Comparison of ENCODE assay signal across 9 cellular contexts in the genomic region with DNA sequence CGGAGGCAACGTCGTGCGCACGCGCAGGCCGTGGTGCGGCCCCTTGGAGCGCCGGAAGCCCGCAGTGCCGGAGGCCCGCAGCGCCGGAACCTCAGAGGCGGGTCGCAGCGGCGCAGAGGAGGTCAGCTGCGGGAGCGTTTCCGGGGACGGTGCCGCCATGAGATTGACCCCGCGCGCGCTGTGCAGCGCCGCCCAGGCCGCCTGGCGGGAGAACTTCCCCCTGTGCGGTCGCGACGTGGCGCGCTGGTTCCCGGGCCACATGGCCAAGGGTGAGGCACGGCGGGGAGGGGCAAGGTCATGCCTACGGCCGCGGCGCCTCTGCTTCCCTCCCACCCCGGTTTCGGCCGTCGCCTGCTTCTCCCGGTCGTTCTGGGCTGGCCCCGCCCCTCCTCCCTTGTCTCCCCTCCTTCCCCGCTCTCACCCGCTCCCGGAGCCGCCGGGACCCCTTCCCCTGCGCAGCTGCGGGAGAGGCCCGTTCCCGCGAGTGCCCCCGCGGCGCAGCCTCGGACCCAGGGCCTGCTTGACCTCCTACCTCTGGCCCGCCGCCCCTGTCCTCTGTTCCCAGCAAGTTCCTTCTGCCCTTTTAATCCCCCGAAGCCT. TPM values are rescaled to one million over a fixed set of nuclear protein-coding genes. Genes with fewer than 3 reads are reported as not detected.
DNase-seq lines count a peak whose midpoint lies in the region; ATAC-seq, FAIRE-seq and TF ChIP-seq lines count a peak whose summit lies in the region.
"Had no signal": no experiment of that assay in that cellular context is flagged by ENCODE, and none has a peak within 500 bp of the region (broad histone marks: within the 10 kb centered on the region; RNA-seq: fewer than 3 reads in every experiment).

A gene with protein sequence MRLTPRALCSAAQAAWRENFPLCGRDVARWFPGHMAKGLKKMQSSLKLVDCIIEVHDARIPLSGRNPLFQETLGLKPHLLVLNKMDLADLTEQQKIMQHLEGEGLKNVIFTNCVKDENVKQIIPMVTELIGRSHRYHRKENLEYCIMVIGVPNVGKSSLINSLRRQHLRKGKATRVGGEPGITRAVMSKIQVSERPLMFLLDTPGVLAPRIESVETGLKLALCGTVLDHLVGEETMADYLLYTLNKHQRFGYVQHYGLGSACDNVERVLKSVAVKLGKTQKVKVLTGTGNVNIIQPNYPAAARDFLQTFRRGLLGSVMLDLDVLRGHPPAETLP (plus strand): TSS at position 94 of the 600 bp plus-strand sequence. CDS start 64 bp downstream, at position 158.

- ATAC-seq in GM18868 (IDR thresholded peaks at IDR 0.05; ENCODE audit: unreplicated experiment) (peak; percentile 63), HG03103 (IDR thresholded peaks at IDR 0.05; ENCODE audit: low read depth, unreplicated experiment) (peak; percentile 55), activated B cell treated with CpG ODN at 0.5 μM for 24 hours (ENCODE audit: low read depth) (peak; percentile 65)

- H3K27me3 Mint-ChIP-seq in activated B cell treated with CpG ODN at 0.5 μM for 24 hours = no peaks in the 10 kb centered on the region

- TF ChIP-seq CTCF in activated B cell treated with CpG ODN at 0.5 μM for 24 hours (IDR thresholded peaks at IDR 0.05) = no peak
- TF ChIP-seq CTCF in keratinocyte (optimal IDR thresholded peaks at IDR 0.05 in 1 of 3, IDR thresholded peaks at IDR 0.05 in 1 of 3, conservative IDR thresholded peaks at IDR 0.05 in 1 of 3; ENCODE audit: extremely low read depth in 1 of 3, insufficient read depth in 2 of 3, low read length in 3 of 3) = peak in 2 of 3 experiments; percentile 18 to 19

- H3K4me1 Mint-ChIP-seq in activated B cell treated with CpG ODN at 0.5 μM for 24 hours = peaks cover 62% of the 10 kb centered on the region

- peaks cover 20% of the 10 kb centered on the region for H3K4me1 ChIP-seq in keratinocyte (ENCODE audit: control insufficient read depth, extremely low read depth, insufficient read depth, low read length)

- peak within 1 kb of the TSS; percentile 87 for H2AFZ ChIP-seq in keratinocyte (ENCODE audit: control insufficient read depth, low read length)

- peaks cover 35% of the 10 kb centered on the region for H3K36me3 Mint-ChIP-seq in activated B cell treated with CpG ODN at 0.5 μM for 24 hours (ENCODE audit: low read depth)

- H3K27me3 ChIP-seq in keratinocyte (ENCODE audit: control insufficient read depth, extremely low read depth, insufficient read depth, low read length) = no peaks in the 10 kb centered on the region

- no peaks in the 10 kb centered on the region for H3K9me3 ChIP-seq in keratinocyte (ENCODE audit: control insufficient read depth, low read depth, low read length)

- dilution Hi-C loops in keratinocyte (cut with MboI; ENCODE audit: extremely low pct_ligation_motif_present, low sequenced_read_pairs) = no loop called here

- no peaks in the 10 kb centered on the region for H4K20me1 ChIP-seq in keratinocyte (ENCODE audit: control insufficient read depth, extremely low read depth, insufficient read depth, low read length)

- peaks cover 38% of the 10 kb centered on the region for H3K79me2 ChIP-seq in keratinocyte (ENCODE audit: control insufficient read depth, insufficient read depth, low read length)

- peak within 1 kb of the TSS; percentile 90 to 99 (median 98) for H3K4me3 ChIP-seq in keratinocyte (ENCODE audit: control insufficient read depth in 2 of 3, extremely low read depth in 1 of 3, insufficient read depth in 2 of 3, low read depth in 1 of 3, low read length in 3 of 3)

- H3K27ac Mint-ChIP-seq in activated B cell treated with CpG ODN at 0.5 μM for 24 hours = peak within 1 kb of the TSS; percentile 81

- H3K36me3 ChIP-seq in keratinocyte (ENCODE audit: control insufficient read depth in 2 of 2, extremely low read depth in 1 of 2, insufficient read depth in 2 of 2, low read length in 2 of 2) = peaks cover 11 to 23% of the 10 kb centered on the region in 2 experiments

- H3K9me3 Mint-ChIP-seq in activated B cell treated with CpG ODN at 0.5 μM for 24 hours = no peaks in the 10 kb centered on the region

- CTCF ChIA-PET in activated B cell treated with CpG ODN at 0.5 μM for 24 hours (lab: Charles Lee) = no interaction called here

- peak within 1 kb of the TSS; percentile 92 for H3K9ac ChIP-seq in keratinocyte (ENCODE audit: control insufficient read depth, extremely low read depth, insufficient read depth, low read length)

- FAIRE-seq in keratinocyte (lab: Jason Lieb, UNC) = no peak
- FAIRE-seq: TTC549 had no signal

- H3K27ac ChIP-seq in keratinocyte (ENCODE audit: control insufficient read depth, insufficient read depth, low read length) = peak within 1 kb of the TSS; percentile 80

- POLR2A ChIA-PET in activated B cell treated with CpG ODN at 0.5 μM for 24 hours (lab: Charles Lee) = interaction anchor here (1.0 to 1.8 kb wide), 6 partner anchors 12 to 37 kb away, joined by 3 to 9 read pairs (median 6); a partner anchor contains a TSS

- intact Hi-C loops in activated B cell treated with CpG ODN at 0.5 μM for 24 hours (cut with micrococcal nuclease) = loop anchor here (1.0 to 2.0 kb wide), 6 partner anchors 15 to 127 kb away; a partner anchor contains a TSS

- DNase-seq in AG08395 (ENCODE audit: low spot score) = peak; percentile 100
- DNase-seq in NCI-H2227 (lab: John Stamatoyannopoulos, UW; ENCODE audit: unreplicated experiment) = peak; percentile 96
- DNase-seq in activated B cell treated with CpG ODN at 0.5 μM for 24 hours = peak; percentile 99
- DNase-seq in cerebellar nuclear complex (lab: John Stamatoyannopoulos, UW) = peak; percentile 38 to 68
- no peak for DNase-seq in keratinocyte (ENCODE audit: low read depth, low spot score)
- DNase-seq in stimulated activated CD4-positive, alpha-beta T cell treated with anti-CD3 and anti-CD28 coated beads, Interleukin-15, amount 100 ng/mL, for 1 hour (ENCODE audit: low read depth in 1 of 2, low spot score in 1 of 2) = peak; percentile 87 to 93

- peak within 1 kb of the TSS; percentile 88 for H3K4me3 Mint-ChIP-seq in activated B cell treated with CpG ODN at 0.5 μM for 24 hours

- no peaks in the 10 kb centered on the region for H3K9me1 ChIP-seq in keratinocyte (ENCODE audit: control insufficient read depth, extremely low read depth, insufficient read depth, low read length)

- H3K4me2 ChIP-seq in keratinocyte (ENCODE audit: control insufficient read depth, extremely low read depth, insufficient read depth, low read depth, low read length) = peak within 1 kb of the TSS; percentile 95

RNA-seq across cellular contexts. Expression of the gene that starts here (rescaled TPM):
- 67.6 and 83.1 TPM in 2 replicates for total RNA-seq in activated B cell treated with CpG ODN at 0.5 μM for 24 hours
- 30.8 to 36.9 TPM (median 31.6 TPM) in 3 replicates for polyA plus RNA-seq in keratinocyte
- polyA plus RNA-seq in keratinocyte (2011; ENCODE audit: low read depth) = 16.6 TPM
- 19.8 and 23.8 TPM in 2 replicates for polyA plus RNA-seq in keratinocyte (2011; cell fraction: cytosol; rRNA removed)
- polyA plus RNA-seq in keratinocyte (2011; cell fraction: nucleus; rRNA removed) = 90.1 and 94.9 TPM in 2 replicates
- 14.8 and 26.6 TPM in 2 replicates for polyA plus RNA-seq in keratinocyte (2012; ENCODE audit: low replicate concordance)
- 23.3 to 40.4 TPM (median 28.1 TPM) in 3 replicates for polyA minus RNA-seq in keratinocyte
- 8.6 TPM for polyA minus RNA-seq in keratinocyte (2011; cell fraction: cytosol; rRNA and poly(A)+ RNA removed)
- 25.7 and 29.6 TPM in 2 replicates for polyA minus RNA-seq in keratinocyte (2011; cell fraction: nucleus; rRNA and poly(A)+ RNA removed)
